8 cellular contexts compared by ENCODE assay signal in the genomic region with DNA sequence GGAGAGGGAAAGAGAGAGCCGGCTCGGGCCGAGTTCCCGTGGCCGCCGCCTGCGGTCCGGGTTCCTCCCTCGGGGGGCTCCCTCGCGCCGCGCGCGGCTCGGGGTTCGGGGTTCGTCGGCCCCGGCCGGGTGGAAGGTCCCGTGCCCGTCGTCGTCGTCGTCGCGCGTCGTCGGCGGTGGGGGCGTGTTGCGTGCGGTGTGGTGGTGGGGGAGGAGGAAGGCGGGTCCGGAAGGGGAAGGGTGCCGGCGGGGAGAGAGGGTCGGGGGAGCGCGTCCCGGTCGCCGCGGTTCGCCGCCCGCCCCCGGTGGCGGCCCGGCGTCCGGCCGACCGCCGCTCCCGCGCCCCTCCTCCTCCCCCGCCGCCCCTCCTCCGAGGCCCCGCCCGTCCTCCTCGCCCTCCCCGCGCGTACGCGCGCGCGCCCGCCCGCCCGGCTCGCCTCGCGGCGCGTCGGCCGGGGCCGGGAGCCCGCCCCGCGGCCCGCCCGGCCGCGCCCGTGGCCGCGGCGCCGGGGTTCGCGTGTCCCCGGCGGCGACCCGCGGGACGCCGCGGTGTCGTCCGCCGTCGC.
A peak's percentile ranks its signal among the peaks of the same experiment; 100 is the strongest.
DNase-seq lines count a peak whose midpoint lies in the region; ATAC-seq and TF ChIP-seq lines count a peak whose summit lies in the region.
"Not testable (repeated sequence)": the region's sequence is repeated elsewhere in the genome, so short reads cannot be mapped to it uniquely, and the experiment has no call there.

No MANE protein-coding gene starts in this region.

- ATAC-seq in HG02852 (IDR thresholded peaks at IDR 0.05; ENCODE audit: unreplicated experiment), result peak; percentile 62
- ATAC-seq in stimulated activated effector memory CD8-positive, alpha-beta T cell treated with anti-CD3 and anti-CD28 coated beads, Interleukin-12 subunit alpha, Interleukin-12 subunit beta, amount 100 ng/mL, for 72 hours, result peak; percentile 62

- CTCF ChIA-PET in Caco-2 (lab: Charles Lee); MCF 10A (lab: Yijun Ruan, JAX): not testable (repeated sequence)

- not testable (repeated sequence) for H3K9me3 Mint-ChIP-seq in Caco-2 (ENCODE audit: unreplicated experiment); MCF 10A (ENCODE audit: unreplicated experiment); stimulated activated effector memory CD8-positive, alpha-beta T cell treated with anti-CD3 and anti-CD28 coated beads, Interleukin-12 subunit alpha, Interleukin-12 subunit beta, amount 100 ng/mL, for 72 hours

- DNase-seq in Caco-2 (peak; percentile 88 to 90), T-helper 22 cell (ENCODE audit: low read depth) (peak; percentile 0), activated T-cell treated with anti-CD3 and anti-CD28 coated beads for 48 hours (ENCODE audit: low read depth) (peak; percentile 93), lower leg skin (ENCODE audit: low spot score in 2 of 2) (peak; percentile 68 to 83)
- not testable (repeated sequence) for DNase-seq in MCF 10A (ENCODE audit: unreplicated experiment)
- peak; percentile 78 to 95 for DNase-seq in stimulated activated CD4-positive, alpha-beta T cell treated with anti-CD3 and anti-CD28 coated beads, Interleukin-12 subunit alpha, Interleukin-12 subunit beta, amount 100 ng/mL, for 24 hours (ENCODE audit: low read depth in 2 of 2)
- DNase-seq in stimulated activated effector memory CD8-positive, alpha-beta T cell treated with anti-CD3 and anti-CD28 coated beads, Interleukin-12 subunit alpha, Interleukin-12 subunit beta, amount 100 ng/mL, for 72 hours (ENCODE audit: low spot score in 2 of 2), result peak; percentile 76 to 98

- not testable (repeated sequence) for BruUV-seq in Caco-2 (replicated peaks; lab: Mats Ljungman, UMichigan)
- BruUV-seq in MCF 10A (replicated peaks; lab: Mats Ljungman, UMichigan), result TSS peak; percentile 5

- H3K9me3 ChIP-seq in Caco-2, result not testable (repeated sequence)

- intact Hi-C loops in Caco-2 (cut with micrococcal nuclease; ENCODE audit: unreplicated experiment); MCF 10A (cut with micrococcal nuclease); lower leg skin (cut with DNase I; ENCODE audit: low total_unique reads): not testable (repeated sequence)

- not testable (repeated sequence) for TF ChIP-seq POLR2A in lower leg skin (IDR thresholded peaks at IDR 0.05)

- not testable (repeated sequence) for H3K4me3 Mint-ChIP-seq in Caco-2 (ENCODE audit: unreplicated experiment); MCF 10A (ENCODE audit: unreplicated experiment); stimulated activated effector memory CD8-positive, alpha-beta T cell treated with anti-CD3 and anti-CD28 coated beads, Interleukin-12 subunit alpha, Interleukin-12 subunit beta, amount 100 ng/mL, for 72 hours

- H3K27me3 ChIP-seq in Caco-2 (replicated peaks; ENCODE audit: control insufficient read depth, insufficient read depth, low read length), result not testable (repeated sequence)

- WGBS in lower leg skin, 2 donors, result 38 to 82% methylated on average over 34 to 56 of the region's 111 CpGs

- TF ChIP-seq CTCF in Caco-2 (IDR thresholded peaks at IDR 0.05; ENCODE audit: insufficient read depth in 1 of 2, low read depth in 1 of 2, low read length in 1 of 2, severe bottlenecking in 1 of 2, unreplicated experiment in 1 of 2); MCF 10A (IDR thresholded peaks at IDR 0.05; ENCODE audit: unreplicated experiment): not testable (repeated sequence)
- TF ChIP-seq CTCF in lower leg skin (IDR thresholded peaks at IDR 0.05), result peak in 1 of 3 donors; percentile 19

- H3K27ac Mint-ChIP-seq in Caco-2 (ENCODE audit: unreplicated experiment); MCF 10A (ENCODE audit: low read depth, unreplicated experiment); stimulated activated effector memory CD8-positive, alpha-beta T cell treated with anti-CD3 and anti-CD28 coated beads, Interleukin-12 subunit alpha, Interleukin-12 subunit beta, amount 100 ng/mL, for 72 hours: not testable (repeated sequence)

- not testable (repeated sequence) for H3K27me3 Mint-ChIP-seq in Caco-2 (ENCODE audit: insufficient read depth, unreplicated experiment); MCF 10A (ENCODE audit: insufficient read depth, unreplicated experiment)

- not testable (repeated sequence) for H3K36me3 Mint-ChIP-seq in Caco-2 (ENCODE audit: insufficient read depth, unreplicated experiment); MCF 10A (ENCODE audit: insufficient read depth, unreplicated experiment); stimulated activated effector memory CD8-positive, alpha-beta T cell treated with anti-CD3 and anti-CD28 coated beads, Interleukin-12 subunit alpha, Interleukin-12 subunit beta, amount 100 ng/mL, for 72 hours

- POLR2A ChIA-PET in Caco-2 (lab: Charles Lee); MCF 10A (lab: Yijun Ruan, JAX): not testable (repeated sequence)

- H3K4me3 ChIP-seq in Caco-2 (ENCODE audit: low read depth, low read length); lower leg skin (ENCODE audit: low read depth, poor library complexity, severe bottlenecking): not testable (repeated sequence)

- H3K4me1 ChIP-seq in Caco-2, result not testable (repeated sequence)

- H3K4me1 Mint-ChIP-seq in Caco-2 (ENCODE audit: low read depth, unreplicated experiment); MCF 10A (ENCODE audit: insufficient read depth, unreplicated experiment); stimulated activated effector memory CD8-positive, alpha-beta T cell treated with anti-CD3 and anti-CD28 coated beads, Interleukin-12 subunit alpha, Interleukin-12 subunit beta, amount 100 ng/mL, for 72 hours: not testable (repeated sequence)

- H3K36me3 ChIP-seq in Caco-2 (ENCODE audit: control insufficient read depth, insufficient read depth, low read length), result not testable (repeated sequence)
